8 cellular contexts compared by ENCODE assay signal in genomic region chr5:122515709-122516431, GRCh38.
A peak's percentile ranks its signal among the peaks of the same experiment; 100 is the strongest.
DNase-seq lines count a peak whose midpoint lies in the region; ATAC-seq and TF ChIP-seq lines count a peak whose summit lies in the region.

No MANE protein-coding gene starts in this region.

- peak; percentile 60 for DNase-seq in NCI-H2196 (lab: John Stamatoyannopoulos, UW; ENCODE audit: unreplicated experiment)
- peak; percentile 17 for DNase-seq in activated B cell treated with CpG ODN at 0.5 μM for 24 hours
- peak; percentile 41 for DNase-seq in left cardiac atrium
- no peak for DNase-seq in gastrocnemius medialis

- no peak for TF ChIP-seq POLR2A in gastrocnemius medialis (IDR thresholded peaks at IDR 0.05)

- H3K4me3 Mint-ChIP-seq in activated B cell treated with CpG ODN at 0.5 μM for 24 hours = no peak overlapping the region

- no peaks in the 10 kb centered on the region for H3K9me3 Mint-ChIP-seq in activated B cell treated with CpG ODN at 0.5 μM for 24 hours

- POLR2A ChIA-PET in activated B cell treated with CpG ODN at 0.5 μM for 24 hours (lab: Charles Lee) = interaction anchor here (0.7 to 0.9 kb wide), 2 partner anchors 330 to 907 kb away, joined by 3 to 4 read pairs; partner anchors contain the start of genes CEP120 and SNX24

- H3K27me3 Mint-ChIP-seq in activated B cell treated with CpG ODN at 0.5 μM for 24 hours = peaks cover 2% of the 10 kb centered on the region

- ATAC-seq in HG02981 (IDR thresholded peaks at IDR 0.05; ENCODE audit: unreplicated experiment) (peak; percentile 67), activated B cell treated with CpG ODN at 0.5 μM for 24 hours (ENCODE audit: low read depth) (peak; percentile 79), left cardiac atrium (peak; percentile 92), gastrocnemius medialis (peak in 1 of 2 donors; percentile 49), GM18873 (IDR thresholded peaks at IDR 0.05; ENCODE audit: low FRiP score, unreplicated experiment) (no peak), HG03159 (IDR thresholded peaks at IDR 0.05; ENCODE audit: unreplicated experiment) (no peak)

- peaks cover 8% of the 10 kb centered on the region for H3K4me1 Mint-ChIP-seq in activated B cell treated with CpG ODN at 0.5 μM for 24 hours

- H3K4me3 ChIP-seq in gastrocnemius medialis = no peak overlapping the region

- no peaks in the 10 kb centered on the region for H3K27me3 ChIP-seq in gastrocnemius medialis

- TF ChIP-seq CTCF in GM12874 (IDR thresholded peaks at IDR 0.05; ENCODE audit: insufficient read depth, low read depth, low read length) (peak; percentile 66), activated B cell treated with CpG ODN at 0.5 μM for 24 hours (IDR thresholded peaks at IDR 0.05) (no peak), gastrocnemius medialis (IDR thresholded peaks at IDR 0.05 in 4 of 5, conservative IDR thresholded peaks at IDR 0.05 in 1 of 5) (peak in 3 of 5 experiments; percentile 21 to 36 (median 34))

- CTCF ChIA-PET in activated B cell treated with CpG ODN at 0.5 μM for 24 hours (lab: Charles Lee) = interaction anchor here (0.5 to 3.0 kb wide), 30 partner anchors 8 to 1096 kb away, joined by 3 to 26 read pairs (median 4); partner anchors contain the start of gene CEP120

- no peak overlapping the region for H3K27ac Mint-ChIP-seq in activated B cell treated with CpG ODN at 0.5 μM for 24 hours

- no peaks in the 10 kb centered on the region for H3K36me3 Mint-ChIP-seq in activated B cell treated with CpG ODN at 0.5 μM for 24 hours (ENCODE audit: low read depth)

- intact Hi-C loops in activated B cell treated with CpG ODN at 0.5 μM for 24 hours (cut with micrococcal nuclease) (loop anchor here (1.0 to 10.0 kb wide), 10 partner anchors 259 to 1095 kb away; partner anchors contain the start of gene SNX2), left cardiac atrium (cut with DNase I) (loop anchor here in 1 of 2 donors (5.0 kb wide), 1 partner anchor 856 kb away; no protein-coding TSS in a partner anchor), gastrocnemius medialis (cut with DNase I; ENCODE audit: low total_unique reads) (no loop called here)

- in situ Hi-C loops in gastrocnemius medialis (cut with MboI; ENCODE audit: low sequenced_read_pairs in 4 of 4) = loop anchor here in 3 of 4 donors (25.0 kb wide), 2 partner anchors 846 to 1096 kb away; no protein-coding TSS in a partner anchor

- H3K36me3 ChIP-seq in gastrocnemius medialis = no peaks in the 10 kb centered on the region

- H3K4me1 ChIP-seq in gastrocnemius medialis = no peaks in the 10 kb centered on the region

- H3K27ac ChIP-seq in gastrocnemius medialis = no peak overlapping the region

- H3K9me3 ChIP-seq in gastrocnemius medialis = no peaks in the 10 kb centered on the region

Comparison
In these comparisons a context has a peak if more than half of its experiments do, and no peak if none do; other contexts are left out.
1. ATAC-seq: peak in HG02981 (single experiment), activated B cell treated with CpG ODN at 0.5 μM for 24 hours (single experiment) and left cardiac atrium (2 of 2); none in GM18873 (single experiment) and HG03159 (single experiment).
2. DNase-seq: peak in NCI-H2196 (single experiment), activated B cell treated with CpG ODN at 0.5 μM for 24 hours (single experiment) and left cardiac atrium (single experiment); none in gastrocnemius medialis (0 of 2).